In genomic region chr1:110176299-110176956, GRCh38 we compare ENCODE assay signal across 13 cellular contexts. TPM values are rescaled to one million over a fixed set of nuclear protein-coding genes. Genes with fewer than 3 reads are reported as not detected.
DNase-seq lines count a peak whose midpoint lies in the region; ATAC-seq, FAIRE-seq and TF ChIP-seq lines count a peak whose summit lies in the region.
"Had no signal": no experiment of that assay in that cellular context is flagged by ENCODE, and none has a peak within 500 bp of the region (broad histone marks: within the 10 kb centered on the region; RNA-seq: fewer than 3 reads in every experiment).

No MANE protein-coding gene starts in this region.

- H3K36me3 Mint-ChIP-seq in endothelial cell (ENCODE audit: low read depth, unreplicated experiment), result peaks cover 46% of the 10 kb centered on the region
- H3K36me3 Mint-ChIP-seq: natural killer cell had no signal

- H3K27ac ChIP-seq in small intestine (ENCODE audit: low read depth in 1 of 2, low read length in 1 of 2), result no peak overlapping the region
- H3K27ac ChIP-seq: thoracic aorta had no signal

- ATAC-seq in HG03457 (IDR thresholded peaks at IDR 0.05; ENCODE audit: unreplicated experiment) (no peak), HG03139 (IDR thresholded peaks at IDR 0.05; ENCODE audit: unreplicated experiment) (no peak)
- ATAC-seq: natural killer cell, T-helper 17 cell had no signal

- H3K27ac Mint-ChIP-seq in endothelial cell (ENCODE audit: unreplicated experiment), result no peak overlapping the region
- H3K27ac Mint-ChIP-seq: activated T-cell treated with anti-CD3 and anti-CD28 coated beads, Interleukin-2, amount 50 U/mL, for 24 hours; natural killer cell; T-helper 17 cell had no signal

- DNase-seq in LoVo (ENCODE audit: low spot score), result peak; percentile 33
- peak; percentile 63 to 81 for DNase-seq in NCI-H446 (lab: John Stamatoyannopoulos, UW)
- DNase-seq in endothelial cell (ENCODE audit: low spot score), result no peak
- peak; percentile 43 for DNase-seq in small intestine
- no peak for DNase-seq in cerebellar nuclear complex (lab: John Stamatoyannopoulos, UW)
- DNase-seq: activated T-cell treated with anti-CD3 and anti-CD28 coated beads, Interleukin-2, amount 50 U/mL, for 24 hours; MG63; natural killer cell; stimulated activated CD4-positive, alpha-beta T cell treated with anti-CD3 and anti-CD28 coated beads, Interleukin-2, amount 100 ng/mL, for 48 hours; T-helper 17 cell had no signal

- no peaks in the 10 kb centered on the region for H3K4me1 ChIP-seq in small intestine (ENCODE audit: control insufficient read depth in 2 of 2, insufficient read depth in 1 of 2, low read depth in 1 of 2, low read length in 1 of 2)

- H3K27me3 ChIP-seq in small intestine (ENCODE audit: control insufficient read depth in 2 of 2, insufficient read depth in 2 of 2, low read length in 2 of 2), result no peaks in the 10 kb centered on the region
- H3K27me3 ChIP-seq: MG63 had no signal

- no peaks in the 10 kb centered on the region for H3K9me3 Mint-ChIP-seq in endothelial cell (ENCODE audit: unreplicated experiment)
- H3K9me3 Mint-ChIP-seq: activated T-cell treated with anti-CD3 and anti-CD28 coated beads, Interleukin-2, amount 50 U/mL, for 24 hours; natural killer cell had no signal

- no peak overlapping the region for H3K4me3 ChIP-seq in small intestine (ENCODE audit: low read depth in 1 of 2, low read length in 2 of 2)
- H3K4me3 ChIP-seq: MG63, thoracic aorta had no signal

- FAIRE-seq in small intestine (lab: Jason Lieb, UNC), result no peak

- H3K9me3 ChIP-seq in small intestine (ENCODE audit: control insufficient read depth, low read depth), result no peaks in the 10 kb centered on the region
- H3K9me3 ChIP-seq: thoracic aorta had no signal

- peak overlapping the region; percentile 9 for H3K4me3 Mint-ChIP-seq in endothelial cell (ENCODE audit: unreplicated experiment)
- H3K4me3 Mint-ChIP-seq: activated T-cell treated with anti-CD3 and anti-CD28 coated beads, Interleukin-2, amount 50 U/mL, for 24 hours; natural killer cell; T-helper 17 cell had no signal

- 37 to 49% (median 39%) methylated on average over 9 of the region's 9 CpGs for WGBS in small intestine, 3 donors

- peaks cover 8% of the 10 kb centered on the region for H3K27me3 Mint-ChIP-seq in endothelial cell (ENCODE audit: unreplicated experiment)

- H3K36me3 ChIP-seq in small intestine (ENCODE audit: control insufficient read depth in 2 of 2, insufficient read depth in 2 of 2, low read length in 2 of 2), result no peaks in the 10 kb centered on the region
- H3K36me3 ChIP-seq: MG63, thoracic aorta had no signal

- TF ChIP-seq CTCF in endothelial cell (IDR thresholded peaks at IDR 0.05; ENCODE audit: unreplicated experiment), result no peak

- no peaks in the 10 kb centered on the region for H3K4me1 Mint-ChIP-seq in endothelial cell (ENCODE audit: unreplicated experiment)
- H3K4me1 Mint-ChIP-seq: natural killer cell, T-helper 17 cell had no signal

RNA-seq across cellular contexts. Expression of gene SLC6A17, which starts 26.1 kb away (rescaled TPM):
- 46.1 TPM for total RNA-seq in endothelial cell (ENCODE audit: unreplicated experiment)
- under 1 TPM in 1 of 3 donors, not detected in 2; 0.49 TPM for polyA plus RNA-seq in small intestine
- total RNA-seq: natural killer cell, T-helper 17 cell had no signal

RNA-seq across cellular contexts. Expression of gene KCNC4, which starts 33.7 kb away (rescaled TPM):
- 37.4 TPM for total RNA-seq in endothelial cell (ENCODE audit: unreplicated experiment)
- 1 to 10 TPM in 1 of 3 donors, under 1 TPM in 2; under 0.01 to 3.7 (median 0.67) TPM for polyA plus RNA-seq in small intestine

Comparison
In these comparisons a context has a peak if more than half of its experiments do, and no peak if none do; other contexts are left out.
1. DNase-seq: peak in LoVo (single experiment), NCI-H446 (2 of 2) and small intestine (single experiment); none in endothelial cell (single experiment) and cerebellar nuclear complex (0 of 2).